In genomic region chr2:94881070-94881469, GRCh38 we compare ENCODE assay signal across 32 cellular contexts. TPM values are rescaled to one million over a fixed set of nuclear protein-coding genes. Genes with fewer than 3 reads are reported as not detected.
"Had no signal": no experiment of that assay in that cellular context is flagged by ENCODE, and none has a peak within 500 bp of the region (broad histone marks: within the 10 kb centered on the region; RNA-seq: fewer than 3 reads in every experiment).

No MANE protein-coding gene starts in this region.

- H2AFZ ChIP-seq: neural progenitor cell, parathyroid adenoma had no signal

- H3K4me2 ChIP-seq: neural progenitor cell, smooth muscle cell had no signal

- DNase-seq: naive thymus-derived CD4-positive, alpha-beta T cell; natural killer cell; nucleus accumbens; ovary; psoas muscle; stimulated activated CD4-positive, alpha-beta T cell treated with anti-CD3 and anti-CD28 coated beads, Interleukin-15, amount 100 ng/mL, for 24 hours; stimulated activated CD4-positive, alpha-beta T cell treated with anti-CD3 and anti-CD28 coated beads, Interleukin-2, amount 100 ng/mL, for 24 hours; stimulated activated CD4-positive, alpha-beta T cell treated with anti-CD3 and anti-CD28 coated beads, Interleukin-2, amount 100 ng/mL, for 48 hours; stimulated activated CD4-positive, alpha-beta T cell treated with anti-CD3 and anti-CD28 coated beads, Interleukin-4, amount 100 ng/mL, for 24 hours; stimulated activated naive B cell treated with anti-CD40 and anti-IgM and Interleukin-4, amounts not matched to agents 10 μg/mL and 1 μg/mL and 100 μg/mL, for 72 hours; stimulated activated naive CD4-positive, alpha-beta T cell treated with Interleukin-2 at 50 U/mL for 16 hours; stomach; thyroid gland; trophoblast cell had no signal

- H3K36me3 ChIP-seq: neural progenitor cell, neutrophil, ovary, stomach, thoracic aorta, thyroid gland, tibial nerve, upper lobe of left lung, vagina had no signal

- FAIRE-seq: urothelium cell line had no signal

- H3K27ac ChIP-seq: neural progenitor cell, neutrophil, ovary, parathyroid adenoma, psoas muscle, skin epidermis, stomach, thoracic aorta, thyroid gland, tibial nerve, upper lobe of left lung, vagina had no signal

- ATAC-seq: naive thymus-derived CD4-positive, alpha-beta T cell; natural killer cell; psoas muscle; right cardiac atrium; sciatic nerve; stimulated activated effector memory CD8-positive, alpha-beta T cell treated with anti-CD3 and anti-CD28 coated beads, Interleukin-12 subunit alpha, Interleukin-12 subunit beta, amount 100 ng/mL, for 72 hours; stimulated activated naive B cell treated with anti-CD40 and anti-IgM and Interleukin-4, amounts not matched to agents 10 μg/mL and 1 μg/mL and 100 μg/mL, for 72 hours had no signal

- H3K9ac ChIP-seq: neural progenitor cell, parathyroid adenoma had no signal

- H3K27me3 ChIP-seq: neural progenitor cell, neutrophil, ovary, thyroid gland, tibial nerve, upper lobe of left lung, vagina had no signal

- H3K4me3 ChIP-seq: neural progenitor cell, ovary, psoas muscle, skin epidermis, smooth muscle cell, stomach, thoracic aorta, thyroid gland, tibial nerve, upper lobe of left lung, vagina had no signal

- H3K79me2 ChIP-seq: parathyroid adenoma had no signal

- H3K4me1 ChIP-seq: neural progenitor cell, parathyroid adenoma, psoas muscle, stomach, thyroid gland, tibial nerve, upper lobe of left lung, vagina had no signal

- H3K9me3 ChIP-seq: neutrophil, ovary, psoas muscle, stomach, thoracic aorta, thyroid gland, tibial nerve, upper lobe of left lung, vagina had no signal

RNA-seq across cellular contexts. Expression of gene TEKT4, which starts 9.8 kb away (rescaled TPM):
- total RNA-seq: natural killer cell, omental fat pad, sciatic nerve, smooth muscle cell, stomach, subcutaneous adipose tissue, temporal lobe, thoracic aorta, tibial nerve, ureter, vagina had no signal
- polyA plus RNA-seq: naive thymus-derived CD4-positive, alpha-beta T cell; neural cell; psoas muscle; right cardiac atrium; smooth muscle cell; stomach had no signal
